ENCODE assay signal across 27 cellular contexts in genomic region chr17:59737324-59737723, GRCh38.
"Had no signal": no experiment of that assay in that cellular context is flagged by ENCODE, and none has a peak within 500 bp of the region (broad histone marks: within the 10 kb centered on the region; RNA-seq: fewer than 3 reads in every experiment).

No MANE protein-coding gene starts in this region.

- H3K9me3 Mint-ChIP-seq: naive thymus-derived CD8-positive, alpha-beta T cell; neural progenitor cell; stimulated activated memory B cell treated with anti-CD40 and anti-IgM and Interleukin-4, amounts not matched to agents 10 μg/mL and 1 μg/mL and 100 μg/mL, for 72 hours; stimulated activated naive CD8-positive, alpha-beta T cell treated with anti-CD3 and anti-CD28 coated beads, Interleukin-15, amount 100 ng/mL, for 72 hours had no signal

- H3K36me3 ChIP-seq: neural progenitor cell, ovary had no signal

- H3K27me3 ChIP-seq: neural progenitor cell, ovary, right atrium auricular region, right lobe of liver, thyroid gland, transverse colon, upper lobe of left lung, vagina had no signal

- H3K27ac ChIP-seq: lower lobe of right lung, neural progenitor cell, ovary, right atrium auricular region, right lobe of liver, thyroid gland, upper lobe of left lung, vagina had no signal

- H3K4me3 ChIP-seq: lower lobe of right lung, neural progenitor cell, ovary, right atrium auricular region, right lobe of liver, smooth muscle cell, thyroid gland, transverse colon, upper lobe of left lung, vagina had no signal

- H3K4me1 ChIP-seq: lower lobe of right lung, neural progenitor cell, right atrium auricular region, right lobe of liver, thyroid gland, vagina had no signal

- H3K4me3 Mint-ChIP-seq: naive thymus-derived CD8-positive, alpha-beta T cell; nephron; neural progenitor cell; stimulated activated memory B cell treated with anti-CD40 and anti-IgM and Interleukin-4, amounts not matched to agents 10 μg/mL and 1 μg/mL and 100 μg/mL, for 72 hours; stimulated activated naive CD8-positive, alpha-beta T cell treated with anti-CD3 and anti-CD28 coated beads, Interleukin-15, amount 100 ng/mL, for 72 hours had no signal

- DNase-seq: hippocampal formation; kidney glomerular epithelial cell; left cardiac atrium; lower lobe of right lung; mammary epithelial cell; mesenchymal stem cell; naive thymus-derived CD8-positive, alpha-beta T cell; ovary; right lobe of liver; stimulated activated CD4-positive, alpha-beta T cell treated with anti-CD3 and anti-CD28 coated beads, Interleukin-1b, Interleukin-23, amount 100 ng/mL, for 48 hours; stimulated activated CD4-positive, alpha-beta T cell treated with anti-CD3 and anti-CD28 coated beads, Interleukin-2, amount 100 ng/mL, for 48 hours; stimulated activated CD4-positive, alpha-beta T cell treated with anti-CD3 and anti-CD28 coated beads, Interleukin-4, amount 100 ng/mL, for 4 hours; stimulated activated CD8-positive, alpha-beta memory T cell treated with anti-CD3 and anti-CD28 coated beads, Interleukin-4, amount 100 ng/mL, for 48 hours; stimulated activated naive CD4-positive, alpha-beta T cell treated with Interleukin-2 at 50 U/mL for 16 hours; stimulated activated naive CD8-positive, alpha-beta T cell treated with anti-CD3 and anti-CD28 coated beads, Interleukin-15, amount 100 ng/mL, for 72 hours; substantia nigra; thyroid gland; transverse colon; upper lobe of left lung had no signal

- ATAC-seq: left cardiac atrium; left lobe of liver; lower lobe of right lung; naive thymus-derived CD8-positive, alpha-beta T cell; right lobe of liver; stimulated activated memory B cell treated with anti-CD40 and anti-IgM and Interleukin-4, amounts not matched to agents 10 μg/mL and 1 μg/mL and 100 μg/mL, for 72 hours; stimulated activated naive CD8-positive, alpha-beta T cell treated with anti-CD3 and anti-CD28 coated beads, Interleukin-15, amount 100 ng/mL, for 72 hours had no signal

- H3K9me3 ChIP-seq: lower lobe of right lung, ovary, right atrium auricular region, right lobe of liver, thyroid gland, transverse colon, upper lobe of left lung, vagina had no signal

- H3K27ac Mint-ChIP-seq: naive thymus-derived CD8-positive, alpha-beta T cell; nephron; neural progenitor cell; progenitor cell of endocrine pancreas; stimulated activated memory B cell treated with anti-CD40 and anti-IgM and Interleukin-4, amounts not matched to agents 10 μg/mL and 1 μg/mL and 100 μg/mL, for 72 hours; stimulated activated naive CD8-positive, alpha-beta T cell treated with anti-CD3 and anti-CD28 coated beads, Interleukin-15, amount 100 ng/mL, for 72 hours had no signal

- H3K27me3 Mint-ChIP-seq: naive thymus-derived CD8-positive, alpha-beta T cell; progenitor cell of endocrine pancreas; stimulated activated memory B cell treated with anti-CD40 and anti-IgM and Interleukin-4, amounts not matched to agents 10 μg/mL and 1 μg/mL and 100 μg/mL, for 72 hours; stimulated activated naive CD8-positive, alpha-beta T cell treated with anti-CD3 and anti-CD28 coated beads, Interleukin-15, amount 100 ng/mL, for 72 hours had no signal

- H3K4me1 Mint-ChIP-seq: nephron; neural progenitor cell; stimulated activated memory B cell treated with anti-CD40 and anti-IgM and Interleukin-4, amounts not matched to agents 10 μg/mL and 1 μg/mL and 100 μg/mL, for 72 hours; stimulated activated naive CD8-positive, alpha-beta T cell treated with anti-CD3 and anti-CD28 coated beads, Interleukin-15, amount 100 ng/mL, for 72 hours had no signal
